8 cellular contexts compared by ENCODE assay signal in the genomic region with DNA sequence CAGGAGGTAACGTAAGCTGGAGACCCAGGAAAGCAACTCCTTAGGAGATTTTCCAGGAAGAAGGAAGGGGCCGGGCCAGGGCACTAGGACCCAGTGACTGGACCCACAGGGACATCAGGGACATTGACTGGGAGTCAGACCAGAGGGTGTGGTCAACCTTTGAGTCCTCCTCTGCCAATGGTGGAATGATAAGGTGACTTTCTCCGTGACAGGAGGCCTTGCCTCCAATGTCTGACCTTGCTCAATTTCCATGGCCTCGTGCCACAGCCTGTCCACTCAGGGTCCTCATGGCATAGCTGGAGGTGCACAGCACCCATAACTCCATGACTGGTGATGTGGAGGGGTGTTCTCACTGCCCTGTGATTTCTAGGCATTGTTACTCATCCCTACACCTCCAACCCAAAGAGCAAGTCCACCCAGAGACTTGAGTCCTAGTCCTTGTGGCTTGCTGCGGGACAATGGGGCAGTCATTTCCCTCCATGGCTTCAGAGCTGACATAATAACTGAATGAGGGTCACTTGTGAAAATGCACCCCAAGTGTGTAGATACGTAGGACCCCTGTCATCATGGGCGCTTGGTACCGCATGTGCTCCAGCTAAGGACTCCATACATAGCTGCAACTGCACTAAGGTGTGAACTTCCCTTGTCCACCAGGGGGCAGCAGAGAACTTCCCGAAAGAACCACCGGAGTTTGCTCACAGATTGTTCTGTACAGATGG. TPM values are rescaled to one million over a fixed set of nuclear protein-coding genes. Genes with fewer than 3 reads are reported as not detected.
DNase-seq lines count a peak whose midpoint lies in the region; ATAC-seq and TF ChIP-seq lines count a peak whose summit lies in the region.

No MANE protein-coding gene starts in this region.

- no peaks in the 10 kb centered on the region for H3K36me3 ChIP-seq in CD4-positive, alpha-beta memory T cell (ENCODE audit: insufficient read depth, low read length)

- peaks cover 0 to 2% (median 0%) of the 10 kb centered on the region in 8 donors for H3K9me3 Mint-ChIP-seq in CD4-positive, alpha-beta memory T cell
- H3K9me3 Mint-ChIP-seq in endothelial cell (ENCODE audit: unreplicated experiment) = no peaks in the 10 kb centered on the region

- no peaks in the 10 kb centered on the region for H3K4me1 ChIP-seq in CD4-positive, alpha-beta memory T cell (ENCODE audit: insufficient read depth, low read length)

- no peak overlapping the region for H3K4me3 Mint-ChIP-seq in CD4-positive, alpha-beta memory T cell
- H3K4me3 Mint-ChIP-seq in endothelial cell (ENCODE audit: unreplicated experiment) = no peak overlapping the region

- DNase-seq in CD4-positive, alpha-beta memory T cell = peak; percentile 61 to 68 (median 66)
- DNase-seq in HT-29 (ENCODE audit: low spot score) (peak; percentile 96), NOMO-1 treated with dmso at 0.1 percent for 144 hours (lab: John Stamatoyannopoulos, UW; ENCODE audit: unreplicated experiment) (peak; percentile 20), endothelial cell (ENCODE audit: low spot score) (peak; percentile 90), midbrain (lab: John Stamatoyannopoulos, UW) (peak; percentile 92)
- peak; percentile 62 to 63 for DNase-seq in activated CD8-positive, alpha-beta memory T cell treated with anti-CD3 and anti-CD28 coated beads for 4 hours (ENCODE audit: low read depth in 2 of 2)
- peak; percentile 67 to 72 for DNase-seq in stimulated activated CD8-positive, alpha-beta memory T cell treated with anti-CD3 and anti-CD28 coated beads, Interleukin-2, amount 100 ng/mL, for 48 hours (ENCODE audit: low read depth in 2 of 2)

- H3K36me3 Mint-ChIP-seq in CD4-positive, alpha-beta memory T cell = no peaks in the 10 kb centered on the region
- no peaks in the 10 kb centered on the region for H3K36me3 Mint-ChIP-seq in endothelial cell (ENCODE audit: low read depth, unreplicated experiment)

- CTCF ChIA-PET in CD4-positive, alpha-beta memory T cell (lab: Charles Lee; ENCODE audit: partially characterized antibody) = interaction anchor here (0.7 to 4.1 kb wide), 14 partner anchors 10 to 227 kb away, joined by 3 to 47 read pairs (median 5); a partner anchor contains a TSS

- intact Hi-C loops in CD4-positive, alpha-beta memory T cell (cut with micrococcal nuclease) = no loop called here

- H3K9me3 ChIP-seq in CD4-positive, alpha-beta memory T cell (ENCODE audit: control insufficient read depth in 1 of 2, low read length in 2 of 2) = no peaks in the 10 kb centered on the region

- peak; percentile 96 for TF ChIP-seq CTCF in endothelial cell (IDR thresholded peaks at IDR 0.05; ENCODE audit: unreplicated experiment)

- H3K27ac ChIP-seq in CD4-positive, alpha-beta memory T cell (ENCODE audit: low read depth, low read length) = no peak overlapping the region

- H3K27me3 Mint-ChIP-seq in CD4-positive, alpha-beta memory T cell = peaks cover under 1 to 5% of the 10 kb centered on the region in 2 donors
- H3K27me3 Mint-ChIP-seq in endothelial cell (ENCODE audit: unreplicated experiment) = peaks cover 7% of the 10 kb centered on the region

- no peak overlapping the region for H3K27ac Mint-ChIP-seq in CD4-positive, alpha-beta memory T cell
- no peak overlapping the region for H3K27ac Mint-ChIP-seq in endothelial cell (ENCODE audit: unreplicated experiment)

- H3K27me3 ChIP-seq in CD4-positive, alpha-beta memory T cell (ENCODE audit: insufficient read depth, low read length) = no peaks in the 10 kb centered on the region

- H3K4me1 Mint-ChIP-seq in CD4-positive, alpha-beta memory T cell = peaks cover 0 to 4% (median 2%) of the 10 kb centered on the region in 4 donors
- no peaks in the 10 kb centered on the region for H3K4me1 Mint-ChIP-seq in endothelial cell (ENCODE audit: unreplicated experiment)

- H3K4me3 ChIP-seq in CD4-positive, alpha-beta memory T cell (ENCODE audit: low read length in 2 of 2) = no peak overlapping the region

- POLR2A ChIA-PET in CD4-positive, alpha-beta memory T cell (lab: Charles Lee; ENCODE audit: partially characterized antibody) = no interaction called here

- peak; percentile 84 for ATAC-seq in GM19455 (IDR thresholded peaks at IDR 0.05; ENCODE audit: unreplicated experiment)

RNA-seq across cellular contexts. Expression of a gene that starts 4.1 kb away (rescaled TPM):
- not detected for total RNA-seq in CD4-positive, alpha-beta memory T cell
- not detected for polyA plus RNA-seq in CD4-positive, alpha-beta memory T cell
- total RNA-seq in HT-29 (2014; rRNA removed; shearing (Covaris generic)) = 3.0 and 4.4 TPM in 2 replicates
- not detected for total RNA-seq in endothelial cell (ENCODE audit: unreplicated experiment)

RNA-seq across cellular contexts. Expression of a gene that starts 16.9 kb away (rescaled TPM):
- total RNA-seq in CD4-positive, alpha-beta memory T cell = not detected
- not detected for polyA plus RNA-seq in CD4-positive, alpha-beta memory T cell
- 36.4 and 41.0 TPM in 2 replicates for total RNA-seq in HT-29 (2014; rRNA removed; shearing (Covaris generic))
- 0.26 TPM for total RNA-seq in endothelial cell (ENCODE audit: unreplicated experiment)

Comparison
In these comparisons a context has a peak if more than half of its experiments do, and no peak if none do; other contexts are left out.
1. DNase-seq: peak in every context shown above with its lines; median percentile 96 in HT-29; 92 in midbrain; 90 in endothelial cell; 70 in stimulated activated CD8-positive, alpha-beta memory T cell treated with anti-CD3 and anti-CD28 coated beads, Interleukin-2, amount 100 ng/mL, for 48 hours; 66 in CD4-positive, alpha-beta memory T cell; 62 in activated CD8-positive, alpha-beta memory T cell treated with anti-CD3 and anti-CD28 coated beads for 4 hours; 20 in NOMO-1 treated with dmso at 0.1 percent for 144 hours.
2. RNA of a gene that starts 16.9 kb away (total RNA-seq): 36.4 to 41.0 TPM in HT-29; 0.26 TPM in endothelial cell (single experiment) and not detected in CD4-positive, alpha-beta memory T cell; every median in the first group is over 10 times any median in the second.